8 cellular contexts compared by ENCODE assay signal in genomic region chr7:55557666-55558188, GRCh38. TPM values are rescaled to one million over a fixed set of nuclear protein-coding genes. Genes with fewer than 3 reads are reported as not detected.
A peak's percentile ranks its signal among the peaks of the same experiment; 100 is the strongest.
DNase-seq lines count a peak whose midpoint lies in the region; ATAC-seq, FAIRE-seq and TF ChIP-seq lines count a peak whose summit lies in the region.
"Had no signal": no experiment of that assay in that cellular context is flagged by ENCODE, and none has a peak within 500 bp of the region (broad histone marks: within the 10 kb centered on the region; RNA-seq: fewer than 3 reads in every experiment).

No MANE protein-coding gene starts in this region.

- intact Hi-C loops in naive thymus-derived CD4-positive, alpha-beta T cell (cut with micrococcal nuclease), result loop anchor here in 1 of 2 donors (2.0 kb wide), 1 partner anchor 13 kb away; no protein-coding TSS in a partner anchor
- intact Hi-C loops in kidney (cut with DNase I), result no loop called here

- DNase-seq in naive thymus-derived CD4-positive, alpha-beta T cell, result no peak
- DNase-seq in NCI-H345 (lab: John Stamatoyannopoulos, UW) (no peak), kidney (no peak), AG08395 (ENCODE audit: low spot score) (no peak)

- H3K4me1 ChIP-seq in KMS-11 (ENCODE audit: low read depth, poor library complexity, severe bottlenecking) (peaks cover 97% of the 10 kb centered on the region), kidney (ENCODE audit: control insufficient read depth in 1 of 2, insufficient read depth in 1 of 2, low read depth in 1 of 2, low read length in 2 of 2) (peaks cover 9 to 15% of the 10 kb centered on the region in 2 donors)
- peaks cover 25 to 37% of the 10 kb centered on the region in 2 donors for H3K4me1 ChIP-seq in naive thymus-derived CD4-positive, alpha-beta T cell (ENCODE audit: control insufficient read depth in 2 of 2, insufficient read depth in 2 of 2, low read length in 2 of 2)

- no peaks in the 10 kb centered on the region for H3K27me3 ChIP-seq in KMS-11 (ENCODE audit: insufficient read depth, low read depth)
- no peaks in the 10 kb centered on the region for H3K27me3 ChIP-seq in naive thymus-derived CD4-positive, alpha-beta T cell (ENCODE audit: control insufficient read depth in 2 of 2, insufficient read depth in 2 of 2, low read length in 2 of 2)

- no peak for FAIRE-seq in kidney (lab: Jason Lieb, UNC)

- peak; percentile 80 for ATAC-seq in GM18868 (IDR thresholded peaks at IDR 0.05; ENCODE audit: unreplicated experiment)
- ATAC-seq in GM21825 (IDR thresholded peaks at IDR 0.05; ENCODE audit: unreplicated experiment), result peak; percentile 76
- ATAC-seq in naive thymus-derived CD4-positive, alpha-beta T cell, result peak; percentile 45

- H3K27me3 Mint-ChIP-seq in naive thymus-derived CD4-positive, alpha-beta T cell, result no peaks in the 10 kb centered on the region

- H3K4me3 ChIP-seq in KMS-11 (IDR thresholded peaks at IDR 0.05; ENCODE audit: insufficient read depth, low read depth, low read length), result no peak overlapping the region
- H3K4me3 ChIP-seq in naive thymus-derived CD4-positive, alpha-beta T cell (ENCODE audit: low read length), result no peak overlapping the region
- no peak overlapping the region for H3K4me3 ChIP-seq in kidney (ENCODE audit: low read length in 2 of 2)
- H3K4me3 ChIP-seq: skin epidermis had no signal

- H3K27ac ChIP-seq in KMS-11 (peak overlapping the region; percentile 37), kidney (ENCODE audit: low read depth in 2 of 2, low read length in 2 of 2) (no peak overlapping the region)
- H3K27ac ChIP-seq in naive thymus-derived CD4-positive, alpha-beta T cell (ENCODE audit: low read depth, low read length), result no peak overlapping the region

- peaks cover 35% of the 10 kb centered on the region; the same call in 1 of the 2 replicates for H4K20me1 ChIP-seq in KMS-11 (ENCODE audit: insufficient read depth)

- peaks cover 100% of the 10 kb centered on the region for H3K79me2 ChIP-seq in KMS-11 (ENCODE audit: insufficient read depth, low read depth)

- H3K9ac ChIP-seq in KMS-11, result peak overlapping the region; percentile 5; the same call in 1 of the 2 replicates
- H3K9ac ChIP-seq in kidney (ENCODE audit: low read length in 2 of 2), result no peak overlapping the region

- peaks cover 0 to 1% (median 0%) of the 10 kb centered on the region in 11 donors for H3K9me3 Mint-ChIP-seq in naive thymus-derived CD4-positive, alpha-beta T cell

- POLR2A ChIA-PET in naive thymus-derived CD4-positive, alpha-beta T cell (lab: Charles Lee), result no interaction called here

- H2AFZ ChIP-seq in KMS-11 (ENCODE audit: low read depth), result no peak overlapping the region

- H3K9me3 ChIP-seq in naive thymus-derived CD4-positive, alpha-beta T cell (ENCODE audit: control insufficient read depth in 2 of 3, low read length in 3 of 3), result no peaks in the 10 kb centered on the region
- H3K9me3 ChIP-seq in kidney (ENCODE audit: control insufficient read depth in 1 of 2, low read length in 2 of 2), result no peaks in the 10 kb centered on the region

- H3K27ac Mint-ChIP-seq in naive thymus-derived CD4-positive, alpha-beta T cell, result peak overlapping the region in 7 of 9 donors; percentile 20 to 89 (median 32)

- H3K36me3 Mint-ChIP-seq in naive thymus-derived CD4-positive, alpha-beta T cell, result peaks cover 11 to 43% (median 17%) of the 10 kb centered on the region in 5 donors

- no peak; the same call in 1 of the 2 replicates for TF ChIP-seq CTCF in KMS-11 (conservative IDR thresholded peaks at IDR 0.05; ENCODE audit: low read depth, low read length)
- no peak for TF ChIP-seq CTCF in kidney (IDR thresholded peaks at IDR 0.05; ENCODE audit: borderline replicate concordance, extremely low read depth, insufficient read depth)

- peaks cover 4% of the 10 kb centered on the region; the same call in 1 of the 2 replicates for H3K36me3 ChIP-seq in KMS-11 (ENCODE audit: insufficient read depth)
- H3K36me3 ChIP-seq in naive thymus-derived CD4-positive, alpha-beta T cell (ENCODE audit: control insufficient read depth in 2 of 3, insufficient read depth in 3 of 3, low read length in 3 of 3), result peaks cover 0 to 7% (median 0%) of the 10 kb centered on the region in 3 experiments
- H3K36me3 ChIP-seq in kidney (ENCODE audit: control insufficient read depth in 1 of 2, insufficient read depth in 2 of 2, low read length in 2 of 2), result no peaks in the 10 kb centered on the region

- CTCF ChIA-PET in naive thymus-derived CD4-positive, alpha-beta T cell (lab: Charles Lee), result interaction anchor here (1.4 kb wide), 1 partner anchor 13 kb away, joined by 3 read pairs; no protein-coding TSS in a partner anchor

- H3K4me2 ChIP-seq in KMS-11, result peak overlapping the region; percentile 72

- peaks cover 76 to 98% (median 95%) of the 10 kb centered on the region in 7 donors for H3K4me1 Mint-ChIP-seq in naive thymus-derived CD4-positive, alpha-beta T cell

- peak overlapping the region in 4 of 10 donors; percentile 10 to 43 (median 14) for H3K4me3 Mint-ChIP-seq in naive thymus-derived CD4-positive, alpha-beta T cell

RNA-seq across cellular contexts. Expression of gene VOPP1, which starts 14.6 kb away (rescaled TPM):
- total RNA-seq in naive thymus-derived CD4-positive, alpha-beta T cell, result 100 to 1,000 TPM in 1 of 5 experiments, 10 to 100 TPM in 4; 66.2 to 111 (median 82.0) TPM
- polyA plus RNA-seq in naive thymus-derived CD4-positive, alpha-beta T cell, result 10 to 100 TPM; 33.6 to 35.0 TPM
- total RNA-seq in kidney, result 98.7 TPM
- 47.3 TPM for polyA plus RNA-seq in kidney (ENCODE audit: insufficient read depth, low read depth, low replicate concordance)
